29 cellular contexts compared by ENCODE assay signal in the genomic region with DNA sequence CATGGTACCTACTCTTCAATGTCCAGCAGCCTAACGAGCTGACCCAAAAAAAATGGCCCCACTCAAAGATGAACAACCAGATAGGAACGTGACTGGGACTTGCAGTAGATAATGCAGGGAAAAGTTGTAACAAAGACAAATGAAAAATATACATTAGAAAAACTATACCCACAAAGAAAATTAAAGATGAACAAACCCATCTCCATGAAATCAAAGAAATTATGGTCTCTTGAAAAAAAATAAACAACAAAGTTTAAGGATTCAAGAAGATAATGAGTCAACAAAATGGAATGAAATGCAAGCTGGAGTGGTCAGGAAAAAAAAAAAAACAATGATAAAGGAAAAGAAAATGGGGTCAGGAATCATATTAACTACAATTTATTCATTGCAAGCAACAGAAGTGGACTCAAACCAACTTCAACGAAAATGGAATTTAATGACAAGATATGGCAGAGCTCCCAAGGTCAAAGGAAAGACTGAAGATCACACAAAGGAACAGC.
"Had no signal": no experiment of that assay in that cellular context is flagged by ENCODE, and none has a peak within 500 bp of the region (broad histone marks: within the 10 kb centered on the region; RNA-seq: fewer than 3 reads in every experiment).

No MANE protein-coding gene starts in this region.

- H3K4me1 Mint-ChIP-seq: activated naive CD8-positive, alpha-beta T cell treated with anti-CD3 and anti-CD28 coated beads for 36 hours; T-helper 17 cell had no signal

- H3K27me3 ChIP-seq: brain microvascular endothelial cell, heart left ventricle, pancreas, right atrium auricular region, thyroid gland, upper lobe of right lung had no signal

- H3K27ac ChIP-seq: brain microvascular endothelial cell, heart left ventricle, lower lobe of right lung, pancreas, psoas muscle, right atrium auricular region, thyroid gland, upper lobe of right lung had no signal

- H3K4me3 Mint-ChIP-seq: activated naive CD8-positive, alpha-beta T cell treated with anti-CD3 and anti-CD28 coated beads for 36 hours; activated T-cell treated with anti-CD3 and anti-CD28 coated beads, Interleukin-2, amount 50 U/mL, for 4 hours; nephron progenitor cell; T-helper 17 cell had no signal

- H3K36me3 ChIP-seq: brain microvascular endothelial cell, heart left ventricle, lower lobe of right lung, pancreas, right atrium auricular region, thyroid gland, upper lobe of right lung had no signal

- FAIRE-seq: colon, endothelial cell of umbilical vein, kidney, pancreas had no signal

- H3K27me3 Mint-ChIP-seq: activated naive CD8-positive, alpha-beta T cell treated with anti-CD3 and anti-CD28 coated beads for 36 hours; T-helper 17 cell had no signal

- H3K27ac Mint-ChIP-seq: activated naive CD8-positive, alpha-beta T cell treated with anti-CD3 and anti-CD28 coated beads for 36 hours; activated T-helper 2 cell treated with anti-CD3 and anti-CD28 coated beads, Interferon-gamma antibody, Interleukin-2, Interleukin-4, amounts not matched to agents 10 μg/mL and 5 μg/mL and 100 μg/mL, durations not matched to agents 14 hours and 24 hours and 36 hours; nephron progenitor cell; T-helper 17 cell had no signal

- H3K4me3 ChIP-seq: heart left ventricle, lower lobe of right lung, mucosa of descending colon, pancreas, psoas muscle, right atrium auricular region, thyroid gland, upper lobe of right lung had no signal

- H3K36me3 Mint-ChIP-seq: activated naive CD8-positive, alpha-beta T cell treated with anti-CD3 and anti-CD28 coated beads for 36 hours had no signal

- H3K4me1 ChIP-seq: heart left ventricle, lower lobe of right lung, pancreas, psoas muscle, right atrium auricular region, thyroid gland, upper lobe of right lung had no signal

- H3K9me3 ChIP-seq: heart left ventricle, lower lobe of right lung, mucosa of descending colon, pancreas, psoas muscle, right atrium auricular region, thyroid gland, upper lobe of right lung had no signal

- H3K9me3 Mint-ChIP-seq: activated T-cell treated with anti-CD3 and anti-CD28 coated beads, Interleukin-2, amount 50 U/mL, for 4 hours; activated T-helper 2 cell treated with anti-CD3 and anti-CD28 coated beads, Interferon-gamma antibody, Interleukin-2, Interleukin-4, amounts not matched to agents 10 μg/mL and 5 μg/mL and 100 μg/mL, durations not matched to agents 14 hours and 24 hours and 36 hours had no signal

- DNase-seq: activated CD4-positive, alpha-beta T cell treated with anti-CD3 and anti-CD28 coated beads for 4 hours; activated CD4-positive, alpha-beta T cell treated with anti-CD3 and anti-CD28 coated beads, Interleukin-2, amount 50 U/mL, for 48 hours; activated CD4-positive, CD25-positive, alpha-beta regulatory T cell; activated CD8-positive, alpha-beta memory T cell treated with anti-CD3 and anti-CD28 coated beads, Interleukin-2, amount 50 U/mL, for 48 hours; activated naive CD4-positive, alpha-beta T cell; activated naive CD8-positive, alpha-beta T cell treated with anti-CD3 and anti-CD28 coated beads for 36 hours; activated T-cell treated with anti-CD3 and anti-CD28 coated beads, Interleukin-2, amount 50 U/mL, for 4 hours; amygdala; central memory CD4-positive, alpha-beta T cell; effector memory CD4-positive, alpha-beta T cell; heart left ventricle; kidney; lower lobe of right lung; mesendoderm; mucosa of descending colon; nephron progenitor cell; pancreas; psoas muscle; stimulated activated CD4-positive, alpha-beta T cell treated with anti-CD3 and anti-CD28 coated beads, Interleukin-12 subunit alpha, Interleukin-12 subunit beta, amount 100 ng/mL, for 4 hours; stimulated activated CD4-positive, alpha-beta T cell treated with anti-CD3 and anti-CD28 coated beads, Interleukin-4, amount 100 ng/mL, for 4 hours; stimulated activated naive CD8-positive, alpha-beta T cell treated with anti-CD3 and anti-CD28 coated beads, Interleukin-15, Interleukin-2, amounts not matched to agents 100 U/mL and 50 U/mL, for 24 hours; T-helper 17 cell; thyroid gland; upper lobe of right lung had no signal
